In genomic region chr1:30758785-30759380, GRCh38 we compare ENCODE assay signal across 9 cellular contexts. TPM values are rescaled to one million over a fixed set of nuclear protein-coding genes. Genes with fewer than 3 reads are reported as not detected.
DNase-seq lines count a peak whose midpoint lies in the region; ATAC-seq and TF ChIP-seq lines count a peak whose summit lies in the region.
"Had no signal": no experiment of that assay in that cellular context is flagged by ENCODE, and none has a peak within 500 bp of the region (broad histone marks: within the 10 kb centered on the region; RNA-seq: fewer than 3 reads in every experiment).

No MANE protein-coding gene starts in this region.

- TF ChIP-seq CTCF in osteoblast (IDR thresholded peaks at IDR 0.05; ENCODE audit: extremely low read depth, low read depth, low read length) (no peak), esophagus muscularis mucosa (IDR thresholded peaks at IDR 0.05) (no peak), foreskin fibroblast (IDR thresholded peaks at IDR 0.05; ENCODE audit: low read depth, low read length) (no peak)

- no peak for ATAC-seq in activated CD8-positive, alpha-beta T cell treated with anti-CD3 and anti-CD28 coated beads, Interleukin-2, amount 10 ng/mL, durations not matched to agents 7 days and 5 days

- no peak overlapping the region for H3K27ac ChIP-seq in osteoblast (ENCODE audit: low read depth, low read length)
- H3K27ac ChIP-seq in esophagus muscularis mucosa (replicated peaks in 1 of 4), result no peak overlapping the region

- no peak overlapping the region for H2AFZ ChIP-seq in osteoblast (ENCODE audit: low read length)

- H3K9me3 ChIP-seq in osteoblast (ENCODE audit: low read depth, low read length) (no peaks in the 10 kb centered on the region), esophagus muscularis mucosa (no peaks in the 10 kb centered on the region)

- POLR2A ChIA-PET in activated CD8-positive, alpha-beta T cell treated with anti-CD3 and anti-CD28 coated beads, Interleukin-2, amount 10 ng/mL, durations not matched to agents 7 days and 5 days (lab: Charles Lee), result interaction anchor here (1.1 to 14.0 kb wide), 2 partner anchors 11 to 39 kb away, joined by 3 to 290 read pairs; no protein-coding TSS in a partner anchor

- H3K27me3 Mint-ChIP-seq in activated CD4-positive, alpha-beta T cell treated with anti-CD3 and anti-CD28 coated beads, Interleukin-2, amount 10 ng/mL, durations not matched to agents 24 days and 14 days, result no peaks in the 10 kb centered on the region
- no peaks in the 10 kb centered on the region for H3K27me3 Mint-ChIP-seq in activated CD8-positive, alpha-beta T cell treated with anti-CD3 and anti-CD28 coated beads, Interleukin-2, amount 10 ng/mL, durations not matched to agents 7 days and 5 days (ENCODE audit: low read depth)

- peak overlapping the region; percentile 68 for H3K27ac Mint-ChIP-seq in activated CD4-positive, alpha-beta T cell treated with anti-CD3 and anti-CD28 coated beads, Interleukin-2, amount 10 ng/mL, durations not matched to agents 24 days and 14 days
- H3K27ac Mint-ChIP-seq in activated CD8-positive, alpha-beta T cell treated with anti-CD3 and anti-CD28 coated beads, Interleukin-2, amount 10 ng/mL, durations not matched to agents 7 days and 5 days, result peak overlapping the region; percentile 96

- intact Hi-C loops in activated CD4-positive, alpha-beta T cell treated with anti-CD3 and anti-CD28 coated beads, Interleukin-2, amount 10 ng/mL, durations not matched to agents 24 days and 14 days (cut with micrococcal nuclease), result loop anchor here (2.0 kb wide), 1 partner anchor 14 kb away; no protein-coding TSS in a partner anchor
- intact Hi-C loops in esophagus muscularis mucosa (cut with DNase I), result no loop called here

- CTCF ChIA-PET in activated CD8-positive, alpha-beta T cell treated with anti-CD3 and anti-CD28 coated beads, Interleukin-2, amount 10 ng/mL, durations not matched to agents 7 days and 5 days (lab: Charles Lee), result interaction anchor here (1.0 to 17.9 kb wide), 5 partner anchors 11 to 36 kb away, joined by 3 to 242 read pairs (median 103); partner anchors contain the start of gene MATN1

- peaks cover 22% of the 10 kb centered on the region for H3K36me3 Mint-ChIP-seq in activated CD4-positive, alpha-beta T cell treated with anti-CD3 and anti-CD28 coated beads, Interleukin-2, amount 10 ng/mL, durations not matched to agents 24 days and 14 days (ENCODE audit: low read depth)
- H3K36me3 Mint-ChIP-seq in activated CD8-positive, alpha-beta T cell treated with anti-CD3 and anti-CD28 coated beads, Interleukin-2, amount 10 ng/mL, durations not matched to agents 7 days and 5 days (ENCODE audit: low read depth), result peaks cover 33% of the 10 kb centered on the region

- H4K20me1 ChIP-seq in osteoblast (ENCODE audit: insufficient read depth, low read length), result no peaks in the 10 kb centered on the region

- H3K27me3 ChIP-seq in osteoblast (ENCODE audit: insufficient read depth, low read length), result no peaks in the 10 kb centered on the region
- H3K27me3 ChIP-seq in esophagus muscularis mucosa, result peaks cover 0 to 17% (median 0%) of the 10 kb centered on the region in 4 donors

- no peak overlapping the region for H3K4me2 ChIP-seq in osteoblast (ENCODE audit: insufficient read depth, low read length)

- H3K4me1 ChIP-seq in osteoblast (ENCODE audit: insufficient read depth, low read length) (peaks cover 29% of the 10 kb centered on the region), esophagus muscularis mucosa (peaks cover 5 to 16% (median 11%) of the 10 kb centered on the region in 4 donors)

- H3K79me2 ChIP-seq in osteoblast (ENCODE audit: insufficient read depth, low read length), result no peaks in the 10 kb centered on the region

- TF ChIP-seq POLR2A in esophagus muscularis mucosa (IDR thresholded peaks at IDR 0.05; ENCODE audit: low read depth), result no peak

- DNase-seq in activated CD4-positive, alpha-beta T cell treated with anti-CD3 and anti-CD28 coated beads, Interleukin-2, amount 10 ng/mL, durations not matched to agents 24 days and 14 days, result peak; percentile 72
- no peak for DNase-seq in activated CD4-positive, alpha-beta T cell treated with anti-CD3 and anti-CD28 coated beads, Interleukin-2, amount 50 U/mL, for 1 hour
- peak; percentile 63 for DNase-seq in M059J (ENCODE audit: low read depth)
- peak; percentile 54 for DNase-seq in activated CD8-positive, alpha-beta T cell treated with anti-CD3 and anti-CD28 coated beads, Interleukin-2, amount 10 ng/mL, durations not matched to agents 7 days and 5 days
- peak; percentile 65 for DNase-seq in osteoblast (ENCODE audit: insufficient read length, low spot score, missing footprints)
- DNase-seq in NCI-H2196 treated with DMSO at 0.1 percent for 48 hours (lab: John Stamatoyannopoulos, UW; ENCODE audit: unreplicated experiment), result no peak
- no peak for DNase-seq in esophagus muscularis mucosa (ENCODE audit: extremely low spot score)
- DNase-seq in foreskin fibroblast, result no peak
- DNase-seq: amygdala had no signal

- H3K4me1 Mint-ChIP-seq in activated CD4-positive, alpha-beta T cell treated with anti-CD3 and anti-CD28 coated beads, Interleukin-2, amount 10 ng/mL, durations not matched to agents 24 days and 14 days, result peaks cover 82% of the 10 kb centered on the region
- H3K4me1 Mint-ChIP-seq in activated CD8-positive, alpha-beta T cell treated with anti-CD3 and anti-CD28 coated beads, Interleukin-2, amount 10 ng/mL, durations not matched to agents 7 days and 5 days (ENCODE audit: low read depth), result peaks cover 82% of the 10 kb centered on the region

- no peaks in the 10 kb centered on the region for H3K36me3 ChIP-seq in osteoblast (ENCODE audit: insufficient read depth, low read length)
- no peaks in the 10 kb centered on the region for H3K36me3 ChIP-seq in esophagus muscularis mucosa

- H3K9me3 Mint-ChIP-seq in activated CD4-positive, alpha-beta T cell treated with anti-CD3 and anti-CD28 coated beads, Interleukin-2, amount 10 ng/mL, durations not matched to agents 24 days and 14 days, result no peaks in the 10 kb centered on the region
- H3K9me3 Mint-ChIP-seq in activated CD8-positive, alpha-beta T cell treated with anti-CD3 and anti-CD28 coated beads, Interleukin-2, amount 10 ng/mL, durations not matched to agents 7 days and 5 days (ENCODE audit: insufficient read depth), result no peaks in the 10 kb centered on the region

- H3K4me3 ChIP-seq in osteoblast (ENCODE audit: insufficient read depth, low read length), result no peak overlapping the region
- no peak overlapping the region for H3K4me3 ChIP-seq in esophagus muscularis mucosa
- H3K4me3 ChIP-seq in foreskin fibroblast (ENCODE audit: low read depth in 1 of 2, low read length in 2 of 2), result no peak overlapping the region

- H3K4me3 Mint-ChIP-seq in activated CD4-positive, alpha-beta T cell treated with anti-CD3 and anti-CD28 coated beads, Interleukin-2, amount 10 ng/mL, durations not matched to agents 24 days and 14 days, result peak overlapping the region; percentile 100
- H3K4me3 Mint-ChIP-seq in activated CD8-positive, alpha-beta T cell treated with anti-CD3 and anti-CD28 coated beads, Interleukin-2, amount 10 ng/mL, durations not matched to agents 7 days and 5 days, result peak overlapping the region; percentile 49

- no peak for TF ChIP-seq EP300 in esophagus muscularis mucosa (IDR thresholded peaks at IDR 0.05)

RNA-seq across cellular contexts. Expression of gene LAPTM5, which starts 1.3 kb away (rescaled TPM):
- 178 and 179 TPM in 2 replicates for total RNA-seq in activated CD4-positive, alpha-beta T cell treated with anti-CD3 and anti-CD28 coated beads, Interleukin-2, amount 10 ng/mL, durations not matched to agents 24 days and 14 days
- 3.4 and 4.1 TPM in 2 replicates for total RNA-seq in M059J (2014; rRNA removed; shearing (Covaris generic))
- total RNA-seq in activated CD8-positive, alpha-beta T cell treated with anti-CD3 and anti-CD28 coated beads, Interleukin-2, amount 10 ng/mL, durations not matched to agents 7 days and 5 days, result 100 to 1,000 TPM; 407 to 413 TPM
- total RNA-seq in osteoblast, result 0.72 and 1.8 TPM in 2 replicates
- 10 to 100 TPM; 32.4 to 83.7 (median 36.3) TPM for total RNA-seq in esophagus muscularis mucosa

RNA-seq across cellular contexts. Expression of gene MATN1, which starts 35.5 kb away (rescaled TPM):
- total RNA-seq in activated CD4-positive, alpha-beta T cell treated with anti-CD3 and anti-CD28 coated beads, Interleukin-2, amount 10 ng/mL, durations not matched to agents 24 days and 14 days, result 0.50 and 0.54 TPM in 2 replicates
- 0.10 TPM in 1 of 2 replicates, not detected in the other for total RNA-seq in M059J (2014; rRNA removed; shearing (Covaris generic))
- total RNA-seq in activated CD8-positive, alpha-beta T cell treated with anti-CD3 and anti-CD28 coated beads, Interleukin-2, amount 10 ng/mL, durations not matched to agents 7 days and 5 days, result not detected
- total RNA-seq in osteoblast (under 0.01 TPM in 1 of 2 replicates, not detected in the other), esophagus muscularis mucosa (not detected)

Comparison
In these comparisons a context has a peak if more than half of its experiments do, and no peak if none do; other contexts are left out.
1. DNase-seq: peak in activated CD4-positive, alpha-beta T cell treated with anti-CD3 and anti-CD28 coated beads, Interleukin-2, amount 10 ng/mL, durations not matched to agents 24 days and 14 days (single experiment), M059J (single experiment), activated CD8-positive, alpha-beta T cell treated with anti-CD3 and anti-CD28 coated beads, Interleukin-2, amount 10 ng/mL, durations not matched to agents 7 days and 5 days (single experiment) and osteoblast (single experiment); none in activated CD4-positive, alpha-beta T cell treated with anti-CD3 and anti-CD28 coated beads, Interleukin-2, amount 50 U/mL, for 1 hour (single experiment), NCI-H2196 treated with DMSO at 0.1 percent for 48 hours (single experiment), esophagus muscularis mucosa (single experiment) and foreskin fibroblast (0 of 2).